Comparison of ENCODE assay signal across 8 cellular contexts in genomic region chr7:44634839-44635591, GRCh38. TPM values are rescaled to one million over a fixed set of nuclear protein-coding genes. Genes with fewer than 3 reads are reported as not detected.
DNase-seq lines count a peak whose midpoint lies in the region; ATAC-seq and TF ChIP-seq lines count a peak whose summit lies in the region.

No MANE protein-coding gene starts in this region.

- H3K4me1 ChIP-seq in parathyroid adenoma: peaks cover 50% of the 10 kb centered on the region

- H2AFZ ChIP-seq in parathyroid adenoma: no peak overlapping the region

- H3K27ac Mint-ChIP-seq in Calu3 (ENCODE audit: unreplicated experiment) (peak overlapping the region; percentile 86), T-helper 17 cell (peak overlapping the region; percentile 92)

- no TSS peak for BruUV-seq in Calu3 (replicated peaks; lab: Mats Ljungman, UMichigan)

- H3K27me3 ChIP-seq in parathyroid adenoma (ENCODE audit: control insufficient read depth, insufficient read depth, low read length): no peaks in the 10 kb centered on the region

- H3K9me3 ChIP-seq in T-helper 17 cell (ENCODE audit: control insufficient read depth, low read length, poor library complexity, severe bottlenecking) (no peaks in the 10 kb centered on the region), parathyroid adenoma (ENCODE audit: control insufficient read depth, low read length) (no peaks in the 10 kb centered on the region)

- H3K4me3 Mint-ChIP-seq in Calu3 (ENCODE audit: low read depth, unreplicated experiment) (peak overlapping the region; percentile 27), T-helper 17 cell (peak overlapping the region; percentile 79)

- CTCF ChIA-PET in Calu3 (lab: Charles Lee): interaction anchor here (0.5 to 2.0 kb wide), 7 partner anchors 18 to 290 kb away, joined by 3 to 10 read pairs (median 5); partner anchors contain the start of genes OGDH and TMED4

- no peak for ATAC-seq in T-helper 17 cell
- no peak for ATAC-seq in GM18520 (IDR thresholded peaks at IDR 0.05; ENCODE audit: unreplicated experiment)
- no peak for ATAC-seq in GM19452 (IDR thresholded peaks at IDR 0.05; ENCODE audit: unreplicated experiment)

- H3K4me1 Mint-ChIP-seq in Calu3 (ENCODE audit: low read depth, unreplicated experiment) (peaks cover 86% of the 10 kb centered on the region), T-helper 17 cell (peaks cover 76% of the 10 kb centered on the region)

- no peak overlapping the region for H3K4me3 ChIP-seq in fibroblast of mammary gland (ENCODE audit: control insufficient read depth, low read depth, low read length)
- no peak overlapping the region for H3K4me3 ChIP-seq in parathyroid adenoma (ENCODE audit: low read depth, low read length)

- H3K36me3 ChIP-seq in parathyroid adenoma (ENCODE audit: control insufficient read depth, insufficient read depth, low read length): no peaks in the 10 kb centered on the region

- H3K9ac ChIP-seq in parathyroid adenoma: no peak overlapping the region

- H3K4me2 ChIP-seq in parathyroid adenoma (ENCODE audit: low read length): peak overlapping the region; percentile 42

- H3K36me3 Mint-ChIP-seq in Calu3 (ENCODE audit: insufficient read depth, unreplicated experiment) (peaks cover 71% of the 10 kb centered on the region), T-helper 17 cell (ENCODE audit: low read depth) (peaks cover 7% of the 10 kb centered on the region)

- TF ChIP-seq CTCF in Calu3 (IDR thresholded peaks at IDR 0.05; ENCODE audit: unreplicated experiment) (no peak), fibroblast of mammary gland (conservative IDR thresholded peaks at IDR 0.05; ENCODE audit: control insufficient read depth, insufficient read depth, low read depth, low read length) (no peak), parathyroid adenoma (IDR thresholded peaks at IDR 0.05) (no peak)

- intact Hi-C loops in Calu3 (cut with micrococcal nuclease; ENCODE audit: unreplicated experiment): loop anchor here (5.0 kb wide), 1 partner anchor 48 kb away; no protein-coding TSS in a partner anchor

- H3K9me3 Mint-ChIP-seq in Calu3 (ENCODE audit: low read depth, unreplicated experiment): no peaks in the 10 kb centered on the region

- H3K79me2 ChIP-seq in parathyroid adenoma: peaks cover 28% of the 10 kb centered on the region

- H3K27me3 Mint-ChIP-seq in Calu3 (ENCODE audit: unreplicated experiment): no peaks in the 10 kb centered on the region
- no peaks in the 10 kb centered on the region for H3K27me3 Mint-ChIP-seq in T-helper 17 cell

- DNase-seq in Calu3: no peak
- DNase-seq in T-helper 17 cell: peak in 1 of 3 donors; percentile 24
- DNase-seq in fibroblast of mammary gland (ENCODE audit: low read depth): peak; percentile 15
- DNase-seq in NCI-H345 (lab: John Stamatoyannopoulos, UW): no peak
- DNase-seq in stimulated activated CD4-positive, alpha-beta T cell treated with anti-CD3 and anti-CD28 coated beads, Interleukin-4, amount 100 ng/mL, for 24 hours: no peak

- peak overlapping the region; percentile 92 for H3K27ac ChIP-seq in parathyroid adenoma

RNA-seq across cellular contexts. Expression of gene OGDH, which starts 28.6 kb away (rescaled TPM):
- total RNA-seq in Calu3 (2022) (100 and 105 TPM in 2 replicates), T-helper 17 cell (100 to 1,000 TPM; 130 to 134 TPM)

RNA-seq across cellular contexts. Expression of gene TMED4, which starts 53.0 kb away (rescaled TPM):
- 115 and 128 TPM in 2 replicates for total RNA-seq in Calu3 (2022)
- total RNA-seq in T-helper 17 cell: 100 to 1,000 TPM in 1 of 2 donors, 10 to 100 TPM in 1; 99.2 to 112 TPM
